Comparison of ENCODE assay signal across 35 cellular contexts in genomic region chr11:32794439-32794838, GRCh38. TPM values are rescaled to one million over a fixed set of nuclear protein-coding genes. Genes with fewer than 3 reads are reported as not detected.
"Had no signal": no experiment of that assay in that cellular context is flagged by ENCODE, and none has a peak within 500 bp of the region (broad histone marks: within the 10 kb centered on the region; RNA-seq: fewer than 3 reads in every experiment).

Gene CCDC73 (minus strand): TSS chr11:32794662. CDS start chr11:32760243, 34,419 bp downstream.

- FAIRE-seq: astrocyte, bronchial epithelial cell, colon, endometrium, endothelial cell of umbilical vein had no signal

- H3K27ac ChIP-seq: brain microvascular endothelial cell, epithelial cell of prostate, esophagus squamous epithelium had no signal

- H3K27me3 ChIP-seq: brain microvascular endothelial cell had no signal

- ATAC-seq: activated naive CD4-positive, alpha-beta T cell treated with anti-CD3 and anti-CD28 coated beads, Interleukin-2, amount 50 U/mL, for 72 hours; activated T-cell treated with anti-CD3 and anti-CD28 coated beads, Interleukin-2, amount 50 U/mL, for 72 hours had no signal

- H3K36me3 ChIP-seq: brain microvascular endothelial cell, esophagus squamous epithelium had no signal

- DNase-seq: activated CD4-positive, alpha-beta memory T cell treated with anti-CD3 and anti-CD28 coated beads, Interleukin-2, amount 10 ng/mL, durations not matched to agents 7 days and 5 days; activated CD4-positive, alpha-beta T cell treated with anti-CD3 and anti-CD28 coated beads for 1 hour; activated CD4-positive, alpha-beta T cell treated with anti-CD3 and anti-CD28 coated beads for 4 hours; activated CD4-positive, alpha-beta T cell treated with anti-CD3 and anti-CD28 coated beads, Interleukin-2, amount 10 ng/mL, durations not matched to agents 7 days and 5 days; activated CD4-positive, alpha-beta T cell treated with anti-CD3 and anti-CD28 coated beads, Interleukin-2, amount 50 U/mL, for 4 hours; activated CD8-positive, alpha-beta memory T cell treated with anti-CD3 and anti-CD28 coated beads, Interleukin-2, amount 50 U/mL, for 48 hours; activated gamma-delta T cell; activated naive CD4-positive, alpha-beta T cell; activated naive CD4-positive, alpha-beta T cell treated with anti-CD3 and anti-CD28 coated beads, Interleukin-2, amount 10 ng/mL, durations not matched to agents 7 days and 5 days; activated naive CD8-positive, alpha-beta T cell treated with anti-CD3 and anti-CD28 coated beads, Interleukin-2, amount 10 ng/mL, durations not matched to agents 7 days and 5 days; activated T-cell treated with anti-CD3 and anti-CD28 coated beads for 4 hours; activated T-cell treated with anti-CD3 and anti-CD28 coated beads, Interleukin-2, amount 50 U/mL, for 24 hours; activated T-cell treated with anti-CD3 and anti-CD28 coated beads, Interleukin-2, amount 50 U/mL, for 72 hours; amniotic stem cell; anterior cingulate cortex; brain microvascular endothelial cell; cortex of kidney; dermis blood vessel endothelial cell; effector CD4-positive, alpha-beta T cell; esophagus squamous epithelium; foreskin melanocyte; head of caudate nucleus; T-helper 2 cell had no signal

- H3K9me3 ChIP-seq: esophagus squamous epithelium had no signal

RNA-seq across cellular contexts. Expression of gene CCDC73, which starts in this region (rescaled TPM):
- total RNA-seq: activated CD4-positive, alpha-beta memory T cell treated with anti-CD3 and anti-CD28 coated beads, Interleukin-2, amount 10 ng/mL, durations not matched to agents 7 days and 5 days; activated CD4-positive, alpha-beta T cell treated with anti-CD3 and anti-CD28 coated beads, Interleukin-2, amount 10 ng/mL, durations not matched to agents 7 days and 5 days; activated T-cell treated with anti-CD3 and anti-CD28 coated beads, Interleukin-2, amount 50 U/mL, for 72 hours; astrocyte; bronchial epithelial cell; cardiac septum; chondrocyte; dermis blood vessel endothelial cell; endothelial cell of umbilical vein; fibroblast of villous mesenchyme; T-helper 1 cell treated with Interleukin-12 subunit alpha and Interleukin-12 subunit beta and Interleukin-4 antibody, amounts not matched to agents 30 ng/mL and 1 ng/mL, for 36 hours had no signal
- polyA plus RNA-seq: endothelial cell of umbilical vein, fibroblast of lung had no signal
